Comparison of ENCODE assay signal across 1 cellular context in genomic region chr4:105146286-105147219, GRCh38.
TF ChIP-seq lines count a peak whose summit lies in the region.

TET2 (plus strand) TSS chr4:105146876; CDS start chr4:105233943, 87,067 bp downstream.

TF ChIP-seq in HepG2, 621 proteins besides CTCF, POLR2A, EP300 and RAD21 (continued from another document):
- 0 out of 2 replicates have a peak, but pooled peaks have one; percentile 51 for TF ChIP-seq ZNF773 (CRISPR knock-in tag; IDR thresholded peaks at IDR 0.05; ENCODE audit: borderline replicate concordance)
- no peak for TF ChIP-seq TMF1 (CRISPR knock-in tag; IDR thresholded peaks at IDR 0.05; ENCODE audit: low read depth)
- peak; percentile 90 for TF ChIP-seq YY1 (IDR thresholded peaks at IDR 0.05; ENCODE audit: insufficient read depth, insufficient replicate concordance, low read depth, low read length)
- TF ChIP-seq ZNF556 (CRISPR knock-in tag; IDR thresholded peaks at IDR 0.05; ENCODE audit: borderline replicate concordance) = no peak
- no peak for TF ChIP-seq NAIF1 (CRISPR knock-in tag; IDR thresholded peaks at IDR 0.05; ENCODE audit: borderline replicate concordance)
- 0 out of 2 replicates have a peak, but pooled peaks have one; percentile 15 for TF ChIP-seq SIN3A (IDR thresholded peaks at IDR 0.05; ENCODE audit: borderline replicate concordance, low read depth, low read length)
- TF ChIP-seq UBTF (CRISPR knock-in tag; IDR thresholded peaks at IDR 0.05) = peak; percentile 93; the same call in 1 of the 2 replicates
- no peak for TF ChIP-seq NCOA1 (CRISPR knock-in tag; IDR thresholded peaks at IDR 0.05)
- no peak for TF ChIP-seq JARID2 (CRISPR knock-in tag; IDR thresholded peaks at IDR 0.05; ENCODE audit: insufficient replicate concordance)
- TF ChIP-seq KAT7 (CRISPR knock-in tag; IDR thresholded peaks at IDR 0.05; ENCODE audit: borderline replicate concordance) = peak; percentile 51; the same call in 1 of the 2 replicates
- TF ChIP-seq TFE3 (CRISPR knock-in tag; IDR thresholded peaks at IDR 0.05) = no peak
- TF ChIP-seq ZNF343 (CRISPR knock-in tag; IDR thresholded peaks at IDR 0.05) = no peak
- no peak for TF ChIP-seq GPN1 (CRISPR knock-in tag; IDR thresholded peaks at IDR 0.05; ENCODE audit: borderline replicate concordance)
- 0 out of 2 replicates have a peak, but pooled peaks have one; percentile 20 for TF ChIP-seq SALL2 (CRISPR knock-in tag; IDR thresholded peaks at IDR 0.05)
- TF ChIP-seq PHF21A (CRISPR knock-in tag; IDR thresholded peaks at IDR 0.05) = peak; percentile 57; the same call in 1 of the 2 replicates
- 0 out of 2 replicates have a peak, but pooled peaks have one; percentile 65 for TF ChIP-seq DZIP1 (CRISPR knock-in tag; IDR thresholded peaks at IDR 0.05)
- TF ChIP-seq ZBED4 (CRISPR knock-in tag; IDR thresholded peaks at IDR 0.05; ENCODE audit: borderline replicate concordance) = 0 out of 2 replicates have a peak, but pooled peaks have one; percentile 5
- TF ChIP-seq YEATS4 (CRISPR knock-in tag; IDR thresholded peaks at IDR 0.05; ENCODE audit: borderline replicate concordance) = peak; percentile 71
- no peak for TF ChIP-seq SNRNP70 (IDR thresholded peaks at IDR 0.05; ENCODE audit: low read depth, low read length)
- 0 out of 2 replicates have a peak, but pooled peaks have one; percentile 32 for TF ChIP-seq SNAI1 (CRISPR knock-in tag; IDR thresholded peaks at IDR 0.05; ENCODE audit: borderline replicate concordance)
- TF ChIP-seq ZNF543 (CRISPR knock-in tag; IDR thresholded peaks at IDR 0.05) = no peak
- no peak for TF ChIP-seq ZNF841 (CRISPR knock-in tag; IDR thresholded peaks at IDR 0.05; ENCODE audit: borderline replicate concordance)
- TF ChIP-seq LCORL (IDR thresholded peaks at IDR 0.05) = no peak
- peak; percentile 25; the same call in 1 of the 2 replicates for TF ChIP-seq LCORL (CRISPR knock-in tag; IDR thresholded peaks at IDR 0.05)
- 0 out of 2 replicates have a peak, but pooled peaks have one; percentile 33 for TF ChIP-seq ZNF546 (CRISPR knock-in tag; conservative IDR thresholded peaks at IDR 0.05)
- TF ChIP-seq THAP8 (CRISPR knock-in tag; IDR thresholded peaks at IDR 0.05; ENCODE audit: borderline replicate concordance) = no peak
TF ChIP-seq in HepG2: peak in this region for 95.
